ENCODE assay signal across 28 cellular contexts in the genomic region with DNA sequence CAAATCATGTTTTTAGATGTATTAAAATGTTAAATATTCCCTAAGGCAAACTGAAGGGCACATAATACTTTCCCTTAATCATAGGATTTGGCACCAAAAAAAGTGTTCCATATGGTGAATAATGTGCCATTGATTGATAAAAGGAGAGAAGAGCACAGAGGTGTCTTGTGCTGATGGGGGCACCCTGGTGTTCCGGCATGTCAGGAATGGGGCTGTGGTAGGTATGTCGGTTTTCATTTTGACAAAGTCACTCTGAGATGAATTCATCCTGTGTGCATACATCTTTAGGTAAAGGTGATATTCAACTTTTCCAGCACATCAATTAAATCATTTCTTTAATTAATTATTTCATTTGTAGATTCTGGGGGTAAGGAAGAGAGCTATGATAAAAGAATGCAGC.
"Had no signal": no experiment of that assay in that cellular context is flagged by ENCODE, and none has a peak within 500 bp of the region (broad histone marks: within the 10 kb centered on the region; RNA-seq: fewer than 3 reads in every experiment).

No MANE protein-coding gene starts in this region.

- H3K9me3 ChIP-seq: mucosa of descending colon, pancreas, prostate gland, testis, thyroid gland, transverse colon, upper lobe of left lung, vagina had no signal

- H3K4me3 ChIP-seq: left lung, lower lobe of right lung, mucosa of descending colon, pancreas, prostate gland, skin epidermis, stomach, testis, thyroid gland, transverse colon, upper lobe of left lung, vagina had no signal

- H3K27me3 ChIP-seq: left lung, pancreas, stomach, testis, thyroid gland, transverse colon, upper lobe of left lung, vagina had no signal

- DNase-seq: hippocampal formation; immature natural killer cell; kidney; left colon; left lung; lower lobe of right lung; midbrain; mucosa of descending colon; naive thymus-derived CD4-positive, alpha-beta T cell; nucleus accumbens; posterior cingulate gyrus; retina; right cardiac atrium; stimulated activated CD4-positive, alpha-beta T cell treated with anti-CD3 and anti-CD28 coated beads, Interleukin-12 subunit alpha, Interleukin-12 subunit beta, amount 100 ng/mL, for 4 hours; stimulated activated CD4-positive, alpha-beta T cell treated with anti-CD3 and anti-CD28 coated beads, Interleukin-15, amount 100 ng/mL, for 24 hours; stimulated activated CD4-positive, alpha-beta T cell treated with anti-CD3 and anti-CD28 coated beads, Interleukin-2, amount 100 ng/mL, for 24 hours; stimulated activated CD4-positive, alpha-beta T cell treated with anti-CD3 and anti-CD28 coated beads, Interleukin-4, amount 100 ng/mL, for 1 hour; stimulated activated naive B cell treated with anti-CD40 and anti-IgM and Interleukin-4, amounts not matched to agents 10 μg/mL and 1 μg/mL and 100 μg/mL, for 72 hours; stimulated activated naive CD8-positive, alpha-beta T cell treated with anti-CD3 and anti-CD28 coated beads, Interleukin-15, Interleukin-2, amounts not matched to agents 100 U/mL and 50 U/mL, for 24 hours; stomach; testis; thyroid gland; transverse colon; upper lobe of left lung had no signal

- H3K4me1 ChIP-seq: left lung, lower lobe of right lung, pancreas, prostate gland, testis, thyroid gland, upper lobe of left lung, vagina had no signal

- H3K36me3 ChIP-seq: left lung, lower lobe of right lung, pancreas, prostate gland, stomach, thyroid gland, transverse colon, upper lobe of left lung, vagina had no signal

- H3K27ac ChIP-seq: left lung, lower lobe of right lung, pancreas, prostate gland, skin epidermis, stomach, testis, thyroid gland, transverse colon, upper lobe of left lung, vagina had no signal
